In the genomic region with DNA sequence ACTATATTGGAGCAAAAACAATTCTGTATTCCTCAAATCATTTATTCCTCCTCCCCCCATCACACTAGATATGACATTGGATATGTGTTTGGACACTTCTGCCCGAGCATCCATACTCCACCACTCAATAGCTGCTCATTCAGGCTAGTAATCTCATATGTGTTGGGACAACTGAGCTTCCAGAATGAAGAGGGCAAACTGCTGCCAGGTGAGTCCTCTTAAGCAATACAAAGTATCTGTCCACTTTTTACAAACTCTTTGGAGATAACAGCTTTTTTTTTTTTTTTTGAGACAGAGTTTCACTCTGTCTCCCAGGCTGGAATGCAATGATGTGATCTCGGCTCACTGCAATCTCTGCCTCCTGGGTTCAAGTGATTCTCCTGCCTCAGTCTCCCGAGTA, we compare ENCODE assay signal across 8 cellular contexts. TPM values are rescaled to one million over a fixed set of nuclear protein-coding genes. Genes with fewer than 3 reads are reported as not detected.
"Had no signal": no experiment of that assay in that cellular context is flagged by ENCODE, and none has a peak within 500 bp of the region (broad histone marks: within the 10 kb centered on the region; RNA-seq: fewer than 3 reads in every experiment).

No MANE protein-coding gene starts in this region.

- ATAC-seq: HCT116, HepG2, K562 had no signal

- DNase-seq: GM23248, GOT3, H7, HFFc6 had no signal

- H3K4me3 Mint-ChIP-seq: HFFc6 had no signal

- H3K27ac Mint-ChIP-seq: HFFc6 had no signal

- H3K9me3 Mint-ChIP-seq: HFFc6 had no signal

RNA-seq across cellular contexts. Expression of a gene that starts 5.4 kb away (rescaled TPM):
- total RNA-seq: GM23248, H7, HT1080 had no signal
